1 cellular context compared by ENCODE assay signal in the genomic region with DNA sequence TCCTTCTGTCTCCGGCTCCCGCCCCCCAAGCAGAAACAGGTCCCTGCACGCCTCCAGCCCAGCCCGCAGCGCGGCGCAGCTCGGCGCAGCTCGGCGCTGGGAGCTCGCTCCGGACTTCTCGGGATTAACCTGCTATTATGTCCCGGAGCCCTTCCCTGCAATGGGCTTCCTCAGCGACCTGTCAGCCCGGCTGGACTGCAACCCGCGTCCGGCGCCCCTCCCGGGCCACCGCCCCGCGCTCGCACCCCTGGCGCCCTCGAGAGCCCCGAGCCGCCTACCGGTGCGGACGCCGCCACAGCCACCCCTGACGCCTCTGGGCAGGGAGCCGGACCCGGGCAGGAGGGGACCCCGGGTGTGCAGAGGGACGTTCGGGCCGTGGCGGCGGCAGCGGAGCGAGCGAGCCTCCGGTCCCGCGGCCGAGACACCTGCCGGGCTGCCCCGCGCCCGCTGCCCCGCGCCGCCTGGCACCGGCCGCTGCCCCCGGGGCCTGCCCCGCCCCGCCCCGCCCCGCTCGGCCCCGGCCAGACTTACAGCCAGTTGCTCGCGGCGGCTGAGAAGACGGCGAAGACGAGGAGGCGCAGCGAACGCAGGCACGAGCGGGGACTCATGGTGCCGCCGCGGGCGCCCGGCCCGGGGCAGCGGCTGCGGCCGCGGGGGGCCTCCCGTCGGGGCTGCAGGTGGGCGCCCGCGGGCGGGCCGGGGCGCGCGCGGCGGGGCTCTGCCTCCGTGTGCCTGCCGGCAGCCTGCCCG.
TF ChIP-seq lines count a peak whose summit lies in the region.

No MANE protein-coding gene starts in this region.

TF ChIP-seq in GM12878, 131 proteins besides CTCF, POLR2A, EP300 and RAD21:
- TF ChIP-seq, protein P1, sequence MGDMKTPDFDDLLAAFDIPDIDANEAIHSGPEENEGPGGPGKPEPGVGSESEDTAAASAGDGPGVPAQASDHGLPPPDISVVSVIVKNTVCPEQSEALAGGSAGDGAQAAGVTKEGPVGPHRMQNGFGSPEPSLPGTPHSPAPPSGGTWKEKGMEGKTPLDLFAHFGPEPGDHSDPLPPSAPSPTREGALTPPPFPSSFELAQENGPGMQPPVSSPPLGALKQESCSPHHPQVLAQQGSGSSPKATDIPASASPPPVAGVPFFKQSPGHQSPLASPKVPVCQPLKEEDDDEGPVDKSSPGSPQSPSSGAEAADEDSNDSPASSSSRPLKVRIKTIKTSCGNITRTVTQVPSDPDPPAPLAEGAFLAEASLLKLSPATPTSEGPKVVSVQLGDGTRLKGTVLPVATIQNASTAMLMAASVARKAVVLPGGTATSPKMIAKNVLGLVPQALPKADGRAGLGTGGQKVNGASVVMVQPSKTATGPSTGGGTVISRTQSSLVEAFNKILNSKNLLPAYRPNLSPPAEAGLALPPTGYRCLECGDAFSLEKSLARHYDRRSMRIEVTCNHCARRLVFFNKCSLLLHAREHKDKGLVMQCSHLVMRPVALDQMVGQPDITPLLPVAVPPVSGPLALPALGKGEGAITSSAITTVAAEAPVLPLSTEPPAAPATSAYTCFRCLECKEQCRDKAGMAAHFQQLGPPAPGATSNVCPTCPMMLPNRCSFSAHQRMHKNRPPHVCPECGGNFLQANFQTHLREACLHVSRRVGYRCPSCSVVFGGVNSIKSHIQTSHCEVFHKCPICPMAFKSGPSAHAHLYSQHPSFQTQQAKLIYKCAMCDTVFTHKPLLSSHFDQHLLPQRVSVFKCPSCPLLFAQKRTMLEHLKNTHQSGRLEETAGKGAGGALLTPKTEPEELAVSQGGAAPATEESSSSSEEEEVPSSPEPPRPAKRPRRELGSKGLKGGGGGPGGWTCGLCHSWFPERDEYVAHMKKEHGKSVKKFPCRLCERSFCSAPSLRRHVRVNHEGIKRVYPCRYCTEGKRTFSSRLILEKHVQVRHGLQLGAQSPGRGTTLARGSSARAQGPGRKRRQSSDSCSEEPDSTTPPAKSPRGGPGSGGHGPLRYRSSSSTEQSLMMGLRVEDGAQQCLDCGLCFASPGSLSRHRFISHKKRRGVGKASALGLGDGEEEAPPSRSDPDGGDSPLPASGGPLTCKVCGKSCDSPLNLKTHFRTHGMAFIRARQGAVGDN (IDR thresholded peaks at IDR 0.05), result no peak
- TF ChIP-seq KAT2A (conservative IDR thresholded peaks at IDR 0.05; ENCODE audit: control insufficient read depth, low read depth, low read length) (no peak), CHD4 (IDR thresholded peaks at IDR 0.05) (no peak), SUZ12 (IDR thresholded peaks at IDR 0.05; ENCODE audit: unreplicated experiment) (peak; percentile 92), CHD1 (IDR thresholded peaks at IDR 0.05; ENCODE audit: low read depth, low read length) (no peak)
